ENCODE assay signal across 20 cellular contexts in the genomic region with DNA sequence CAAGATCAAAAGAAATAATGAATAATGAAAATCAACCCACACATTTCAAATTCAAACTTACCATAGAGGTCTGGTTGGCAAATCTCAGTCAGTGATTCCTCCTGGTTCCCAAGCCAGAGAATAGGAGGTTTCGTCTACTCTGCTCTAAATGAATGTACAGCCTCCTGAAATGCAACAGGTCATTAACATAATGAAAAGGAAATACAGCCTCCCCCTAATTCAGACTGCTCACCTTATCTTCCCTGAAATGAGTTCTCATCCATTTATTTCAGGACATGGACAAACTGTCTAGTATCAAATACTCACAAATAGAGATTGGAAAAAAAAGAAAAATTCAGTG. TPM values are rescaled to one million over a fixed set of nuclear protein-coding genes. Genes with fewer than 3 reads are reported as not detected.
DNase-seq lines count a peak whose midpoint lies in the region; ATAC-seq and TF ChIP-seq lines count a peak whose summit lies in the region.
"Had no signal": no experiment of that assay in that cellular context is flagged by ENCODE, and none has a peak within 500 bp of the region (broad histone marks: within the 10 kb centered on the region; RNA-seq: fewer than 3 reads in every experiment).

No MANE protein-coding gene starts in this region.

- in situ Hi-C loops in GM13976 (cut with MboI; ENCODE audit: low sequenced_read_pairs, unreplicated experiment): loop anchor here (10.0 kb wide), 1 partner anchor 182 kb away; no protein-coding TSS in a partner anchor

- H3K27me3 ChIP-seq in CD4-positive, alpha-beta T cell (ENCODE audit: control insufficient read depth, insufficient read depth, low read length): no peaks in the 10 kb centered on the region
- H3K27me3 ChIP-seq in naive thymus-derived CD4-positive, alpha-beta T cell (ENCODE audit: control insufficient read depth in 2 of 2, insufficient read depth in 2 of 2, low read length in 2 of 2): no peaks in the 10 kb centered on the region

- peak overlapping the region; percentile 71 for H3K27ac Mint-ChIP-seq in activated CD4-positive, alpha-beta T cell treated with anti-CD3 and anti-CD28 coated beads, Interleukin-2, amount 10 ng/mL, durations not matched to agents 7 days and 5 days
- H3K27ac Mint-ChIP-seq in CD4-positive, alpha-beta T cell: peak overlapping the region; percentile 25
- H3K27ac Mint-ChIP-seq in activated CD8-positive, alpha-beta T cell treated with anti-CD3 and anti-CD28 coated beads, Interleukin-2, amount 10 ng/mL, durations not matched to agents 7 days and 5 days: peak overlapping the region; percentile 11
- H3K27ac Mint-ChIP-seq in naive thymus-derived CD4-positive, alpha-beta T cell: peak overlapping the region in 8 of 9 donors; percentile 8 to 77 (median 60)

- no peak for TF ChIP-seq CTCF in CD4-positive, alpha-beta T cell (IDR thresholded peaks at IDR 0.05)
- TF ChIP-seq CTCF in GM13976 (IDR thresholded peaks at IDR 0.05; ENCODE audit: borderline replicate concordance, control extremely low read depth, extremely low read depth, insufficient read depth, missing control alignments): no peak

- POLR2A ChIA-PET in activated CD4-positive, alpha-beta T cell treated with anti-CD3 and anti-CD28 coated beads, Interleukin-2, amount 10 ng/mL, durations not matched to agents 7 days and 5 days (lab: Charles Lee): no interaction called here
- POLR2A ChIA-PET in CD4-positive, alpha-beta T cell (lab: Charles Lee): interaction anchor here (1.7 to 5.2 kb wide), 3 partner anchors 17 to 75 kb away, joined by 7 to 24 read pairs (median 8); partner anchors contain the start of gene CYTIP
- POLR2A ChIA-PET in activated CD8-positive, alpha-beta T cell treated with anti-CD3 and anti-CD28 coated beads, Interleukin-2, amount 10 ng/mL, durations not matched to agents 7 days and 5 days (lab: Charles Lee): interaction anchor here (0.7 to 2.8 kb wide), 4 partner anchors 18 to 48 kb away, joined by 3 to 16 read pairs (median 7); partner anchors contain the start of gene CYTIP
- POLR2A ChIA-PET in naive thymus-derived CD4-positive, alpha-beta T cell (lab: Charles Lee): interaction anchor here (1.3 to 1.9 kb wide), 5 partner anchors 10 to 47 kb away, joined by 4 to 9 read pairs (median 7); partner anchors contain the start of gene CYTIP

- H3K4me3 Mint-ChIP-seq in activated CD4-positive, alpha-beta T cell treated with anti-CD3 and anti-CD28 coated beads, Interleukin-2, amount 10 ng/mL, durations not matched to agents 7 days and 5 days: peak overlapping the region; percentile 26
- H3K4me3 Mint-ChIP-seq in CD4-positive, alpha-beta T cell: no peak overlapping the region
- H3K4me3 Mint-ChIP-seq in activated CD8-positive, alpha-beta T cell treated with anti-CD3 and anti-CD28 coated beads, Interleukin-2, amount 10 ng/mL, durations not matched to agents 7 days and 5 days: peak overlapping the region; percentile 35
- H3K4me3 Mint-ChIP-seq in naive thymus-derived CD4-positive, alpha-beta T cell: peak overlapping the region in 7 of 10 donors; percentile 0 to 81 (median 33)

- H3K36me3 ChIP-seq in naive thymus-derived CD4-positive, alpha-beta T cell (ENCODE audit: control insufficient read depth in 2 of 3, insufficient read depth in 3 of 3, low read length in 3 of 3): no peaks in the 10 kb centered on the region

- H3K27me3 Mint-ChIP-seq in activated CD4-positive, alpha-beta T cell treated with anti-CD3 and anti-CD28 coated beads, Interleukin-2, amount 10 ng/mL, durations not matched to agents 7 days and 5 days: no peaks in the 10 kb centered on the region
- H3K27me3 Mint-ChIP-seq in CD4-positive, alpha-beta T cell: no peaks in the 10 kb centered on the region
- no peaks in the 10 kb centered on the region for H3K27me3 Mint-ChIP-seq in activated CD8-positive, alpha-beta T cell treated with anti-CD3 and anti-CD28 coated beads, Interleukin-2, amount 10 ng/mL, durations not matched to agents 7 days and 5 days (ENCODE audit: low read depth)
- no peaks in the 10 kb centered on the region for H3K27me3 Mint-ChIP-seq in naive thymus-derived CD4-positive, alpha-beta T cell

- H3K4me1 Mint-ChIP-seq in activated CD4-positive, alpha-beta T cell treated with anti-CD3 and anti-CD28 coated beads, Interleukin-2, amount 10 ng/mL, durations not matched to agents 7 days and 5 days: peaks cover 82% of the 10 kb centered on the region
- peaks cover 44% of the 10 kb centered on the region for H3K4me1 Mint-ChIP-seq in CD4-positive, alpha-beta T cell (ENCODE audit: low read depth)
- peaks cover 76% of the 10 kb centered on the region for H3K4me1 Mint-ChIP-seq in activated CD8-positive, alpha-beta T cell treated with anti-CD3 and anti-CD28 coated beads, Interleukin-2, amount 10 ng/mL, durations not matched to agents 7 days and 5 days (ENCODE audit: low read depth)
- peaks cover 25 to 81% (median 66%) of the 10 kb centered on the region in 7 donors for H3K4me1 Mint-ChIP-seq in naive thymus-derived CD4-positive, alpha-beta T cell

- H3K9me3 Mint-ChIP-seq in activated CD4-positive, alpha-beta T cell treated with anti-CD3 and anti-CD28 coated beads, Interleukin-2, amount 10 ng/mL, durations not matched to agents 7 days and 5 days: no peaks in the 10 kb centered on the region
- H3K9me3 Mint-ChIP-seq in CD4-positive, alpha-beta T cell: no peaks in the 10 kb centered on the region
- no peaks in the 10 kb centered on the region for H3K9me3 Mint-ChIP-seq in activated CD8-positive, alpha-beta T cell treated with anti-CD3 and anti-CD28 coated beads, Interleukin-2, amount 10 ng/mL, durations not matched to agents 7 days and 5 days (ENCODE audit: insufficient read depth)
- no peaks in the 10 kb centered on the region for H3K9me3 Mint-ChIP-seq in naive thymus-derived CD4-positive, alpha-beta T cell

- H3K36me3 Mint-ChIP-seq in activated CD4-positive, alpha-beta T cell treated with anti-CD3 and anti-CD28 coated beads, Interleukin-2, amount 10 ng/mL, durations not matched to agents 7 days and 5 days (ENCODE audit: low read depth): peaks cover 7% of the 10 kb centered on the region
- H3K36me3 Mint-ChIP-seq in CD4-positive, alpha-beta T cell (ENCODE audit: low read depth): no peaks in the 10 kb centered on the region
- peaks cover 6% of the 10 kb centered on the region for H3K36me3 Mint-ChIP-seq in activated CD8-positive, alpha-beta T cell treated with anti-CD3 and anti-CD28 coated beads, Interleukin-2, amount 10 ng/mL, durations not matched to agents 7 days and 5 days (ENCODE audit: low read depth)
- H3K36me3 Mint-ChIP-seq in naive thymus-derived CD4-positive, alpha-beta T cell: peaks cover 0 to 16% (median 0%) of the 10 kb centered on the region in 5 donors

- H3K9me3 ChIP-seq in CD4-positive, alpha-beta T cell (ENCODE audit: control insufficient read depth, low read length): no peaks in the 10 kb centered on the region
- H3K9me3 ChIP-seq in naive thymus-derived CD4-positive, alpha-beta T cell (ENCODE audit: control insufficient read depth in 2 of 3, low read length in 3 of 3): no peaks in the 10 kb centered on the region

- intact Hi-C loops in CD4-positive, alpha-beta T cell (cut with DNase I, micrococcal nuclease): loop anchor here in 1 of 2 experiments (5.0 kb wide), 1 partner anchor 35 kb away; no protein-coding TSS in a partner anchor
- intact Hi-C loops in naive thymus-derived CD4-positive, alpha-beta T cell (cut with micrococcal nuclease): loop anchor here in 1 of 2 donors (5.0 kb wide), 1 partner anchor 390 kb away; the partner anchor contains the start of gene ACVR1
- intact Hi-C loops in posterior vena cava (cut with DNase I): no loop called here

- H3K4me1 ChIP-seq in naive thymus-derived CD4-positive, alpha-beta T cell (ENCODE audit: control insufficient read depth in 2 of 2, insufficient read depth in 2 of 2, low read length in 2 of 2): peaks cover 0 to 22% of the 10 kb centered on the region in 2 donors

- no peak overlapping the region for H3K4me3 ChIP-seq in naive thymus-derived CD4-positive, alpha-beta T cell (ENCODE audit: low read length)
- H3K4me3 ChIP-seq: SK-N-MC, skin epidermis had no signal

- ATAC-seq in CD4-positive, alpha-beta T cell (ENCODE audit: poor library complexity): no peak
- ATAC-seq in activated CD8-positive, alpha-beta T cell treated with anti-CD3 and anti-CD28 coated beads, Interleukin-2, amount 10 ng/mL, durations not matched to agents 7 days and 5 days: no peak
- ATAC-seq in naive thymus-derived CD4-positive, alpha-beta T cell: no peak
- no peak for ATAC-seq in HG02884 (IDR thresholded peaks at IDR 0.05; ENCODE audit: unreplicated experiment)
- ATAC-seq: left ventricle myocardium superior had no signal

- H3K27ac ChIP-seq in CD4-positive, alpha-beta T cell (ENCODE audit: low read depth, low read length): no peak overlapping the region
- no peak overlapping the region for H3K27ac ChIP-seq in naive thymus-derived CD4-positive, alpha-beta T cell (ENCODE audit: low read depth, low read length)
- H3K27ac ChIP-seq: SK-N-MC, skin epidermis had no signal

- CTCF ChIA-PET in activated CD4-positive, alpha-beta T cell treated with anti-CD3 and anti-CD28 coated beads, Interleukin-2, amount 10 ng/mL, durations not matched to agents 7 days and 5 days (lab: Charles Lee): interaction anchor here (0.7 to 6.0 kb wide), 3 partner anchors 63 to 389 kb away, joined by 3 to 22 read pairs (median 4); partner anchors contain the start of genes ACVR1 and ERMN
- CTCF ChIA-PET in CD4-positive, alpha-beta T cell (lab: Charles Lee): interaction anchor here (2.1 to 8.5 kb wide), 2 partner anchors 151 to 160 kb away, joined by 4 to 62 read pairs; partner anchors contain the start of gene ERMN
- CTCF ChIA-PET in activated CD8-positive, alpha-beta T cell treated with anti-CD3 and anti-CD28 coated beads, Interleukin-2, amount 10 ng/mL, durations not matched to agents 7 days and 5 days (lab: Charles Lee): interaction anchor here (0.6 to 9.2 kb wide), 12 partner anchors 10 to 537 kb away, joined by 3 to 138 read pairs (median 6); partner anchors contain the start of genes ACVR1C and ERMN
- CTCF ChIA-PET in naive thymus-derived CD4-positive, alpha-beta T cell (lab: Charles Lee): interaction anchor here (1.1 to 6.6 kb wide), 4 partner anchors 30 to 161 kb away, joined by 3 to 53 read pairs (median 4); partner anchors contain the start of gene ERMN

- no peak for DNase-seq in activated CD4-positive, alpha-beta T cell treated with anti-CD3 and anti-CD28 coated beads, Interleukin-2, amount 10 ng/mL, durations not matched to agents 7 days and 5 days
- no peak for DNase-seq in activated CD4-positive, alpha-beta T cell treated with anti-CD3 and anti-CD28 coated beads for 1 hour
- no peak for DNase-seq in CD4-positive, alpha-beta T cell
- no peak for DNase-seq in activated CD8-positive, alpha-beta T cell treated with anti-CD3 and anti-CD28 coated beads, Interleukin-2, amount 10 ng/mL, durations not matched to agents 7 days and 5 days
- DNase-seq in naive thymus-derived CD4-positive, alpha-beta T cell: no peak
- DNase-seq in posterior vena cava (ENCODE audit: low spot score): no peak
- no peak for DNase-seq in GM13976 (ENCODE audit: low spot score)
- DNase-seq: effector memory CD4-positive, alpha-beta T cell; left ventricle myocardium superior; NCI-H1694; NCI-H446 treated with DMSO at 0.1 percent for 48 hours; occipital lobe; retina; trophoblast cell had no signal

RNA-seq across cellular contexts. Expression of gene CYTIP, which starts 43.4 kb away (rescaled TPM):
- 100 to 1,000 TPM; 234 to 279 TPM for total RNA-seq in activated CD4-positive, alpha-beta T cell treated with anti-CD3 and anti-CD28 coated beads, Interleukin-2, amount 10 ng/mL, durations not matched to agents 7 days and 5 days
- total RNA-seq in CD4-positive, alpha-beta T cell: 100 to 1,000 TPM; 474 to 490 TPM
- 100 to 1,000 TPM; 222 to 227 TPM for total RNA-seq in activated CD8-positive, alpha-beta T cell treated with anti-CD3 and anti-CD28 coated beads, Interleukin-2, amount 10 ng/mL, durations not matched to agents 7 days and 5 days
- total RNA-seq in naive thymus-derived CD4-positive, alpha-beta T cell: 100 to 1,000 TPM; 290 to 406 (median 363) TPM
- 100 to 1,000 TPM; 170 to 270 TPM for polyA plus RNA-seq in naive thymus-derived CD4-positive, alpha-beta T cell
- total RNA-seq in posterior vena cava: 1 to 10 TPM; 6.3 to 6.8 TPM
- total RNA-seq: A673, bronchial epithelial cell, IMR-90 had no signal
- polyA plus RNA-seq: IMR-90 had no signal

Comparison
In these comparisons a context has a peak if more than half of its experiments do, and no peak if none do; other contexts are left out.
1. H3K27ac Mint-ChIP-seq: peak in every context shown above with its lines; median percentile 71 in activated CD4-positive, alpha-beta T cell treated with anti-CD3 and anti-CD28 coated beads, Interleukin-2, amount 10 ng/mL, durations not matched to agents 7 days and 5 days; 60 in naive thymus-derived CD4-positive, alpha-beta T cell; 25 in CD4-positive, alpha-beta T cell; 11 in activated CD8-positive, alpha-beta T cell treated with anti-CD3 and anti-CD28 coated beads, Interleukin-2, amount 10 ng/mL, durations not matched to agents 7 days and 5 days.
2. RNA of gene CYTIP, which starts 43.4 kb away (total RNA-seq): 474 to 490 TPM in CD4-positive, alpha-beta T cell, 290 to 406 TPM in naive thymus-derived CD4-positive, alpha-beta T cell, 234 to 279 TPM in activated CD4-positive, alpha-beta T cell treated with anti-CD3 and anti-CD28 coated beads, Interleukin-2, amount 10 ng/mL, durations not matched to agents 7 days and 5 days and 222 to 227 TPM in activated CD8-positive, alpha-beta T cell treated with anti-CD3 and anti-CD28 coated beads, Interleukin-2, amount 10 ng/mL, durations not matched to agents 7 days and 5 days; 6.3 to 6.8 TPM in posterior vena cava; every median in the first group is over 10 times any median in the second.